In the genomic region with DNA sequence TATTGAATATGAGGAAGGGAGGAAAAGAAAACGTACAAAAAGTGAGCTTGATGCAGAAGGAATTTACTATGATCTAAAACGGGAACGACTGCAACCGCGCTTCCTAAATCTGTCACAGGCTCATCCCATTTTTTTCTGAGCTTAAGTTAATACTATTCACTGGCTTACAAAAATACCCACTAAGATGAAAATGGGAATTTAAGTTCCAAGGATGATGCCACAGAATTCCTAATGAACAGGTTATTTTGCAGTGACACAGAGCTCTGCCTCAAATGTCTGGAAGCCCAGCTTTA, we compare ENCODE assay signal across 19 cellular contexts.
A peak's percentile ranks its signal among the peaks of the same experiment; 100 is the strongest.
DNase-seq lines count a peak whose midpoint lies in the region; ATAC-seq and TF ChIP-seq lines count a peak whose summit lies in the region.
"Had no signal": no experiment of that assay in that cellular context is flagged by ENCODE, and none has a peak within 500 bp of the region (broad histone marks: within the 10 kb centered on the region; RNA-seq: fewer than 3 reads in every experiment).

No MANE protein-coding gene starts in this region.

- no TSS peak for BruUV-seq in Calu3 (replicated peaks; lab: Mats Ljungman, UMichigan)

- peak overlapping the region in 7 of 8 donors; percentile 23 to 79 (median 38) for H3K27ac Mint-ChIP-seq in CD8-positive, alpha-beta memory T cell
- H3K27ac Mint-ChIP-seq in naive thymus-derived CD8-positive, alpha-beta T cell: peak overlapping the region in 7 of 10 donors; percentile 10 to 86 (median 75)
- H3K27ac Mint-ChIP-seq in Calu3 (ENCODE audit: unreplicated experiment): no peak overlapping the region
- H3K27ac Mint-ChIP-seq: WTC11 had no signal

- CTCF ChIA-PET in CD8-positive, alpha-beta memory T cell (lab: Charles Lee): interaction anchor here (1.2 to 2.5 kb wide), 4 partner anchors 16 to 74 kb away, joined by 4 to 10 read pairs (median 6); no protein-coding TSS in a partner anchor
- CTCF ChIA-PET in Calu3 (lab: Charles Lee): no interaction called here

- peak overlapping the region; percentile 25 for H3K4me3 ChIP-seq in AG09309 (ENCODE audit: control insufficient read depth, low read depth, low read length)
- H3K4me3 ChIP-seq in CD8-positive, alpha-beta memory T cell (ENCODE audit: low read length): no peak overlapping the region
- no peak overlapping the region for H3K4me3 ChIP-seq in right lobe of liver
- H3K4me3 ChIP-seq: K562 had no signal

- intact Hi-C loops in right lobe of liver (cut with DNase I) (no loop called here), Calu3 (cut with micrococcal nuclease; ENCODE audit: unreplicated experiment) (no loop called here), posterior vena cava (cut with DNase I) (no loop called here)

- ATAC-seq in naive thymus-derived CD8-positive, alpha-beta T cell: no peak
- no peak for ATAC-seq in right lobe of liver
- ATAC-seq: K562, left lobe of liver, sciatic nerve had no signal

- DNase-seq in AG09309 (ENCODE audit: low read depth): no peak
- DNase-seq in CD8-positive, alpha-beta memory T cell: no peak
- DNase-seq in caudate nucleus (lab: John Stamatoyannopoulos, UW): peak in 1 of 61 donors; percentile 61
- DNase-seq in naive thymus-derived CD8-positive, alpha-beta T cell: no peak
- no peak for DNase-seq in right lobe of liver
- no peak for DNase-seq in cortex of kidney (lab: John Stamatoyannopoulos, UW)
- DNase-seq in Calu3: no peak
- DNase-seq in posterior vena cava (ENCODE audit: low spot score): no peak
- DNase-seq: activated naive CD4-positive, alpha-beta T cell; MV-4-11; NCI-H2081; NCI-H510A treated with DMSO at 0.1 percent for 48 hours; occipital lobe; SHP77; stimulated activated CD4-positive, alpha-beta T cell treated with anti-CD3 and anti-CD28 coated beads, Interleukin-2, amount 100 ng/mL, for 24 hours had no signal

- no peaks in the 10 kb centered on the region for H3K36me3 ChIP-seq in CD8-positive, alpha-beta memory T cell (ENCODE audit: insufficient read depth, low read length)
- no peaks in the 10 kb centered on the region for H3K36me3 ChIP-seq in right lobe of liver

- POLR2A ChIA-PET in CD8-positive, alpha-beta memory T cell (lab: Charles Lee): interaction anchor here (0.6 kb wide), 1 partner anchor 291 kb away, joined by 4 read pairs; no protein-coding TSS in a partner anchor
- POLR2A ChIA-PET in naive thymus-derived CD8-positive, alpha-beta T cell (lab: Charles Lee): no interaction called here

- TF ChIP-seq CTCF in AG09309 (IDR thresholded peaks at IDR 0.05; ENCODE audit: control insufficient read depth, insufficient read depth, low read depth, low read length, missing control alignments) (no peak), right lobe of liver (IDR thresholded peaks at IDR 0.05) (no peak), Calu3 (IDR thresholded peaks at IDR 0.05; ENCODE audit: unreplicated experiment) (no peak)

- no peaks in the 10 kb centered on the region for H3K9me3 ChIP-seq in CD8-positive, alpha-beta memory T cell (ENCODE audit: low read length)
- H3K9me3 ChIP-seq in right lobe of liver: no peaks in the 10 kb centered on the region

- peak overlapping the region in 1 of 7 donors; percentile 81 for H3K4me3 Mint-ChIP-seq in CD8-positive, alpha-beta memory T cell
- no peak overlapping the region for H3K4me3 Mint-ChIP-seq in naive thymus-derived CD8-positive, alpha-beta T cell
- no peak overlapping the region for H3K4me3 Mint-ChIP-seq in Calu3 (ENCODE audit: low read depth, unreplicated experiment)
- H3K4me3 Mint-ChIP-seq: WTC11 had no signal

- H3K27me3 Mint-ChIP-seq in CD8-positive, alpha-beta memory T cell: peaks cover 0 to 2% of the 10 kb centered on the region in 2 donors
- H3K27me3 Mint-ChIP-seq in naive thymus-derived CD8-positive, alpha-beta T cell: no peaks in the 10 kb centered on the region
- H3K27me3 Mint-ChIP-seq in Calu3 (ENCODE audit: unreplicated experiment): no peaks in the 10 kb centered on the region

- 60% methylated on average over 5 of the region's 5 CpGs for WGBS in right lobe of liver (ENCODE audit: insufficient coverage, low coverage, low lambda C conversion rate, missing lambda C conversion rate)

- H3K36me3 Mint-ChIP-seq in CD8-positive, alpha-beta memory T cell: peaks cover 3 to 51% (median 3%) of the 10 kb centered on the region in 3 donors
- peaks cover 0 to 26% (median 2%) of the 10 kb centered on the region in 3 donors for H3K36me3 Mint-ChIP-seq in naive thymus-derived CD8-positive, alpha-beta T cell
- no peaks in the 10 kb centered on the region for H3K36me3 Mint-ChIP-seq in Calu3 (ENCODE audit: insufficient read depth, unreplicated experiment)
- H3K36me3 Mint-ChIP-seq: WTC11 had no signal

- TF ChIP-seq POLR2A in right lobe of liver (IDR thresholded peaks at IDR 0.05): no peak

- peaks cover 56% of the 10 kb centered on the region for H3K4me1 ChIP-seq in CD8-positive, alpha-beta memory T cell (ENCODE audit: insufficient read depth, low read length)
- no peaks in the 10 kb centered on the region for H3K4me1 ChIP-seq in right lobe of liver

- H3K9me3 Mint-ChIP-seq in CD8-positive, alpha-beta memory T cell: no peaks in the 10 kb centered on the region
- no peaks in the 10 kb centered on the region for H3K9me3 Mint-ChIP-seq in naive thymus-derived CD8-positive, alpha-beta T cell
- no peaks in the 10 kb centered on the region for H3K9me3 Mint-ChIP-seq in Calu3 (ENCODE audit: low read depth, unreplicated experiment)
- H3K9me3 Mint-ChIP-seq: WTC11 had no signal

- peaks cover 69 to 92% (median 76%) of the 10 kb centered on the region in 3 donors for H3K4me1 Mint-ChIP-seq in CD8-positive, alpha-beta memory T cell
- peaks cover 39 to 87% (median 80%) of the 10 kb centered on the region in 4 donors for H3K4me1 Mint-ChIP-seq in naive thymus-derived CD8-positive, alpha-beta T cell
- H3K4me1 Mint-ChIP-seq in Calu3 (ENCODE audit: low read depth, unreplicated experiment): peaks cover 7% of the 10 kb centered on the region

- no peaks in the 10 kb centered on the region for H3K27me3 ChIP-seq in CD8-positive, alpha-beta memory T cell (ENCODE audit: insufficient read depth, low read length, poor library complexity, severe bottlenecking)
- no peaks in the 10 kb centered on the region for H3K27me3 ChIP-seq in right lobe of liver

- no peak overlapping the region for H3K27ac ChIP-seq in CD8-positive, alpha-beta memory T cell (ENCODE audit: low read depth, low read length)
- H3K27ac ChIP-seq in caudate nucleus (ENCODE audit: low read depth, low read length) (peak overlapping the region; percentile 46), right lobe of liver (no peak overlapping the region)
